ENCODE assay signal across 9 cellular contexts in the genomic region with DNA sequence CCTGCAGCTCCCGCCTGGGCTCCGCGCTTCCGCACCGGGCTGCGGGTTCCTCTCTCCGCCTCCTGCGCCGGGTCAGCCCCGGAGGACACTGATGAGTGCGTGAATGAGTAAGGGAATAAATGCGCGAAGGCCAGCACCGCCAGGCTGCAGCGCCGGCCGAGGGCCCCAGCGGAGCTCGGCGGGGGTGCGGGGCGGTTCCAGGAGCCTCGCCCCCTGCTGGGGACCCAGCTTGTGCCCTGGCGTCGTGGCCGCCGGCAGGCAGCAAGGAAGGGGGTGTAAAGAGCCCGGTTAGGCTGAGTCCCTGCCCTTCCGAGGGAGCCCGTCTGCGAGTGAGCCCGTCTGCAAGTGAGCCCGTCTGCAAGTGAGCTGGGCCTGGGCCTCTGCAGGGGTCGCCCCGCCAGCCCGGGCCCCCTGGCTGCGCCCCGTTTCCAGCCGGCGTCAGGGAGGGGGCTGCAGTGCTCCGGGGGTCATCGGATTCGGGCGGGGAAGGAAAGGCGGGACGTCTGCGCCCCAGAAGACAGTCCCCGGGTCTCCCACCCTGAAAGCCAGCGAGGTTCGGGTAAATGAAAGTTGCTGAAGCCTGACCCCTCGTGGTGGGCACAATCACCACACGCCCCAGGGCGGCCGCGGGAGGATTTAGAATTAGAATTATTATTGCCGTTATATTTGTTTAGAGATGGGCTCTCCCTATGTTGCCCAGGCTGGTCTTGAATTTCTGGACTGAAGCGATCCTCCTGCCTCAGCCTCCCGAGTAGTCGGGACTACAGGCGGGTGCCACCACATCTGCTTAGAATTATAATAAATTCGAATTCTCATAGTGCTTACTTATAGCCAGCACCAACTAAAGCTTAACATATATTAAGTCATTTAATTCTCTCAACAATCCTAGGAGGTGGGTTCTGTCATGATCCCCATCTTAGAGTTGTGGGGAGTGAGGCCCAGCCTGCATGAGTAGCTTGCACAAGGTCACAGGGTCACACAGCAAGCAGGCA. TPM values are rescaled to one million over a fixed set of nuclear protein-coding genes. Genes with fewer than 3 reads are reported as not detected.
DNase-seq lines count a peak whose midpoint lies in the region; ATAC-seq, FAIRE-seq and TF ChIP-seq lines count a peak whose summit lies in the region.
"Had no signal": no experiment of that assay in that cellular context is flagged by ENCODE, and none has a peak within 500 bp of the region (broad histone marks: within the 10 kb centered on the region; RNA-seq: fewer than 3 reads in every experiment).

No MANE protein-coding gene starts in this region.

- H3K27ac ChIP-seq in MM.1S (ENCODE audit: low read length) = no peak overlapping the region

- H3F3A ChIP-seq in MM.1S (ENCODE audit: insufficient read depth, low read length) = no peaks in the 10 kb centered on the region

- no peak overlapping the region for H3K27ac Mint-ChIP-seq in WTC11

- H3K4me1 ChIP-seq in MM.1S (ENCODE audit: low read length) = no peaks in the 10 kb centered on the region

- POLR2A ChIA-PET in WTC11 (lab: Charles Lee) = interaction anchor here (1.2 kb wide), 1 partner anchor 71 kb away, joined by 3 read pairs; the partner anchor contains the start of gene RHEB

- peak overlapping the region; percentile 82 for H3K4me2 ChIP-seq in MM.1S (ENCODE audit: low read depth, low read length)

- no peaks in the 10 kb centered on the region for H3K79me2 ChIP-seq in MM.1S (ENCODE audit: low read length)

- peaks cover 15% of the 10 kb centered on the region for H3K27me3 Mint-ChIP-seq in WTC11 (ENCODE audit: low read depth)

- H3K9me2 ChIP-seq in MM.1S (replicated peaks; ENCODE audit: insufficient read depth, low read length) = no peaks in the 10 kb centered on the region

- 0 out of 2 replicates have a peak, but pooled peaks cover 11% of the 10 kb centered on the region for H3K27me3 ChIP-seq in MM.1S (replicated peaks; ENCODE audit: insufficient read depth, low read length)
- peaks cover 3% of the 10 kb centered on the region for H3K27me3 ChIP-seq in bronchial epithelial cell (ENCODE audit: control insufficient read depth, insufficient read depth, low read length)

- peak overlapping the region; percentile 95 for H2AFZ ChIP-seq in MM.1S (ENCODE audit: low read length)

- H3K4me1 Mint-ChIP-seq in WTC11 = peaks cover 20% of the 10 kb centered on the region

- peak; percentile 58 for ATAC-seq in GM21360 (IDR thresholded peaks at IDR 0.05; ENCODE audit: unreplicated experiment)
- peak; percentile 80 for ATAC-seq in WTC11
- no peak for ATAC-seq in HG03025 (IDR thresholded peaks at IDR 0.05; ENCODE audit: low FRiP score, unreplicated experiment)

- H3K4me3 ChIP-seq in MM.1S (ENCODE audit: low read length) (peak overlapping the region; percentile 63), bronchial epithelial cell (ENCODE audit: low read depth, low read length) (peak overlapping the region; percentile 45)

- CTCF ChIA-PET in WTC11 (lab: Charles Lee) = interaction anchor here (0.6 to 3.9 kb wide), 51 partner anchors 8 to 1176 kb away, joined by 3 to 46 read pairs (median 4); partner anchors contain the start of genes ATG9B, CRYGN, NUB1 and RHEB

- H3K9me3 ChIP-seq in MM.1S (replicated peaks; ENCODE audit: insufficient read depth, low read length) = no peaks in the 10 kb centered on the region

- H3K4me3 Mint-ChIP-seq in WTC11 = peak overlapping the region; percentile 60

- H3K36me3 ChIP-seq in MM.1S (replicated peaks; ENCODE audit: insufficient read depth, low read length) (no peaks in the 10 kb centered on the region), bronchial epithelial cell (ENCODE audit: control insufficient read depth, insufficient read depth, low read length) (no peaks in the 10 kb centered on the region)

- TF ChIP-seq CTCF in MM.1S (IDR thresholded peaks at IDR 0.05; ENCODE audit: low read length) (peak; percentile 83), WTC11 (IDR thresholded peaks at IDR 0.05) (peak; percentile 72), bronchial epithelial cell (IDR thresholded peaks at IDR 0.05; ENCODE audit: insufficient read depth, low read length, severe bottlenecking) (peak; percentile 73)

- no peak for FAIRE-seq in bronchial epithelial cell (lab: Jason Lieb, UNC)
- peak; percentile 81 for FAIRE-seq in islet of Langerhans (lab: Jason Lieb, UNC)

- DNase-seq in C1 segment of cervical spinal cord (lab: John Stamatoyannopoulos, UW) (peak in 12 of 14 donors; percentile 19 to 75 (median 34)), MM.1S (peak; percentile 75), WTC11 (ENCODE audit: low spot score) (peak; percentile 82), bronchial epithelial cell (ENCODE audit: low read depth) (peak; percentile 22)
- DNase-seq in stimulated activated CD4-positive, alpha-beta T cell treated with anti-CD3 and anti-CD28 coated beads, Interleukin-12 subunit alpha, Interleukin-12 subunit beta, amount 100 ng/mL, for 4 hours = peak; percentile 69

- no peaks in the 10 kb centered on the region for H3K36me3 Mint-ChIP-seq in WTC11

- H4K20me1 ChIP-seq in MM.1S (ENCODE audit: insufficient read depth, low read length) = no peaks in the 10 kb centered on the region

- H3K9me3 Mint-ChIP-seq in WTC11 = no peaks in the 10 kb centered on the region

- H3K9ac ChIP-seq in MM.1S (ENCODE audit: low read length) = peak overlapping the region; percentile 41; the same call in 1 of the 2 replicates

TF ChIP-seq in WTC11, 78 proteins besides CTCF, POLR2A, EP300 and RAD21 (continues in another document):
- TF ChIP-seq FOXP1 (CRISPR knock-in tag; IDR thresholded peaks at IDR 0.05; ENCODE audit: borderline replicate concordance) (peak; percentile 82), ZNF425 (CRISPR knock-in tag; conservative IDR thresholded peaks at IDR 0.05) (no peak), ETV6 (CRISPR knock-in tag; IDR thresholded peaks at IDR 0.05) (no peak), TP53 (CRISPR knock-in tag; IDR thresholded peaks at IDR 0.05) (peak; percentile 58; the same call in 1 of the 2 replicates), MAX (CRISPR knock-in tag; IDR thresholded peaks at IDR 0.05) (peak; percentile 74), ZBTB43 (CRISPR knock-in tag; IDR thresholded peaks at IDR 0.05) (0 out of 2 replicates have a peak, but pooled peaks have one; percentile 43), ZNF423 (CRISPR knock-in tag; IDR thresholded peaks at IDR 0.05) (peak; percentile 88)
- TF ChIP-seq, protein P1, sequence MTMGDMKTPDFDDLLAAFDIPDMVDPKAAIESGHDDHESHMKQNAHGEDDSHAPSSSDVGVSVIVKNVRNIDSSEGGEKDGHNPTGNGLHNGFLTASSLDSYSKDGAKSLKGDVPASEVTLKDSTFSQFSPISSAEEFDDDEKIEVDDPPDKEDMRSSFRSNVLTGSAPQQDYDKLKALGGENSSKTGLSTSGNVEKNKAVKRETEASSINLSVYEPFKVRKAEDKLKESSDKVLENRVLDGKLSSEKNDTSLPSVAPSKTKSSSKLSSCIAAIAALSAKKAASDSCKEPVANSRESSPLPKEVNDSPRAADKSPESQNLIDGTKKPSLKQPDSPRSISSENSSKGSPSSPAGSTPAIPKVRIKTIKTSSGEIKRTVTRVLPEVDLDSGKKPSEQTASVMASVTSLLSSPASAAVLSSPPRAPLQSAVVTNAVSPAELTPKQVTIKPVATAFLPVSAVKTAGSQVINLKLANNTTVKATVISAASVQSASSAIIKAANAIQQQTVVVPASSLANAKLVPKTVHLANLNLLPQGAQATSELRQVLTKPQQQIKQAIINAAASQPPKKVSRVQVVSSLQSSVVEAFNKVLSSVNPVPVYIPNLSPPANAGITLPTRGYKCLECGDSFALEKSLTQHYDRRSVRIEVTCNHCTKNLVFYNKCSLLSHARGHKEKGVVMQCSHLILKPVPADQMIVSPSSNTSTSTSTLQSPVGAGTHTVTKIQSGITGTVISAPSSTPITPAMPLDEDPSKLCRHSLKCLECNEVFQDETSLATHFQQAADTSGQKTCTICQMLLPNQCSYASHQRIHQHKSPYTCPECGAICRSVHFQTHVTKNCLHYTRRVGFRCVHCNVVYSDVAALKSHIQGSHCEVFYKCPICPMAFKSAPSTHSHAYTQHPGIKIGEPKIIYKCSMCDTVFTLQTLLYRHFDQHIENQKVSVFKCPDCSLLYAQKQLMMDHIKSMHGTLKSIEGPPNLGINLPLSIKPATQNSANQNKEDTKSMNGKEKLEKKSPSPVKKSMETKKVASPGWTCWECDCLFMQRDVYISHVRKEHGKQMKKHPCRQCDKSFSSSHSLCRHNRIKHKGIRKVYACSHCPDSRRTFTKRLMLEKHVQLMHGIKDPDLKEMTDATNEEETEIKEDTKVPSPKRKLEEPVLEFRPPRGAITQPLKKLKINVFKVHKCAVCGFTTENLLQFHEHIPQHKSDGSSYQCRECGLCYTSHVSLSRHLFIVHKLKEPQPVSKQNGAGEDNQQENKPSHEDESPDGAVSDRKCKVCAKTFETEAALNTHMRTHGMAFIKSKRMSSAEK (CRISPR knock-in tag; IDR thresholded peaks at IDR 0.05; ENCODE audit: borderline replicate concordance) = no peak

RNA-seq across cellular contexts. Expression of gene CRYGN, which starts 8.6 kb away (rescaled TPM):
- total RNA-seq in WTC11 (2021) = 1.0 to 1.6 TPM (median 1.5 TPM) in 3 replicates
- not detected in 2 replicates for total RNA-seq in bronchial epithelial cell
- total RNA-seq: T-helper 2 cell treated with Interferon-gamma antibody and Interleukin-4, amounts not matched to agents 100 ng/mL and 5 ng/mL, for 36 hours had no signal

RNA-seq across cellular contexts. Expression of gene WDR86, which starts 38.7 kb away (rescaled TPM):
- total RNA-seq in WTC11 (2021) = 24.4 to 32.4 TPM (median 30.7 TPM) in 3 replicates
- total RNA-seq in bronchial epithelial cell = 0.13 and 0.79 TPM in 2 replicates
- total RNA-seq: T-helper 2 cell treated with Interferon-gamma antibody and Interleukin-4, amounts not matched to agents 100 ng/mL and 5 ng/mL, for 36 hours had no signal

Comparison
In these comparisons a context has a peak if more than half of its experiments do, and no peak if none do; other contexts are left out.
1. DNase-seq: peak in every context shown above with its lines; median percentile 82 in WTC11; 75 in MM.1S; 69 in stimulated activated CD4-positive, alpha-beta T cell treated with anti-CD3 and anti-CD28 coated beads, Interleukin-12 subunit alpha, Interleukin-12 subunit beta, amount 100 ng/mL, for 4 hours; 34 in C1 segment of cervical spinal cord; 22 in bronchial epithelial cell.
2. RNA of gene WDR86, which starts 38.7 kb away (total RNA-seq): 24.4 to 32.4 TPM in WTC11; 0.13 to 0.79 TPM in bronchial epithelial cell; every median in the first group is over 10 times any median in the second.
3. Peak in every context shown above with its lines, with median percentiles within 50 percentile points of each other: CTCF ChIP-seq.